Comparison of ENCODE assay signal across 8 cellular contexts in genomic region chr17:49787932-49788442, GRCh38. TPM values are rescaled to one million over a fixed set of nuclear protein-coding genes. Genes with fewer than 3 reads are reported as not detected.
A peak's percentile ranks its signal among the peaks of the same experiment; 100 is the strongest.
DNase-seq lines count a peak whose midpoint lies in the region; ATAC-seq lines count a peak whose summit lies in the region.

No MANE protein-coding gene starts in this region.

- no peaks in the 10 kb centered on the region for H3K9me3 ChIP-seq in muscle layer of colon (ENCODE audit: low read length)

- H3K9me3 Mint-ChIP-seq in central memory CD8-positive, alpha-beta T cell, result no peaks in the 10 kb centered on the region

- no peak for ATAC-seq in central memory CD8-positive, alpha-beta T cell (replicated peaks; ENCODE audit: extremely low read depth, poor library complexity, severe bottlenecking)
- ATAC-seq in HG02938 (IDR thresholded peaks at IDR 0.05; ENCODE audit: unreplicated experiment), result no peak

- peaks cover 55% of the 10 kb centered on the region for H3K4me1 ChIP-seq in muscle layer of colon (ENCODE audit: insufficient read depth, low read length)

- peaks cover 11% of the 10 kb centered on the region for H3K36me3 ChIP-seq in muscle layer of colon (ENCODE audit: insufficient read depth, low read length)

- no peaks in the 10 kb centered on the region for H3K27me3 Mint-ChIP-seq in central memory CD8-positive, alpha-beta T cell

- H3K4me3 Mint-ChIP-seq in central memory CD8-positive, alpha-beta T cell, result peak overlapping the region; percentile 97

- peak overlapping the region; percentile 90 for H3K4me3 ChIP-seq in GM08714 (ENCODE audit: low read length)
- peak overlapping the region; percentile 25 to 81 for H3K4me3 ChIP-seq in muscle layer of colon (ENCODE audit: low read depth in 1 of 2, low read length in 2 of 2)

- peak overlapping the region; percentile 99 for H3K27ac Mint-ChIP-seq in central memory CD8-positive, alpha-beta T cell (ENCODE audit: low read depth)

- peaks cover 46% of the 10 kb centered on the region for H3K4me1 Mint-ChIP-seq in central memory CD8-positive, alpha-beta T cell

- DNase-seq in RPMI7951 (ENCODE audit: low read depth), result peak; percentile 37
- DNase-seq in central memory CD8-positive, alpha-beta T cell (ENCODE audit: low spot score in 2 of 2), result peak in 1 of 2 donors; percentile 25
- no peak for DNase-seq in NCI-H1694 treated with DMSO at 0.1 percent for 48 hours (lab: John Stamatoyannopoulos, UW)
- DNase-seq in OCI-M2 (lab: John Stamatoyannopoulos, UW; ENCODE audit: unreplicated experiment), result no peak
- DNase-seq in NCI-H524 treated with DMSO at 0.1 percent for 48 hours (lab: John Stamatoyannopoulos, UW), result no peak

- peak overlapping the region; percentile 69 for H3K9ac ChIP-seq in muscle layer of colon (ENCODE audit: low read length)

- peaks cover 45% of the 10 kb centered on the region for H3K36me3 Mint-ChIP-seq in central memory CD8-positive, alpha-beta T cell (ENCODE audit: insufficient read depth)

- no peaks in the 10 kb centered on the region for H3K27me3 ChIP-seq in muscle layer of colon (ENCODE audit: control insufficient read depth in 1 of 2, insufficient read depth in 2 of 2, low read length in 2 of 2)

- H3K27ac ChIP-seq in muscle layer of colon (ENCODE audit: low read depth, low read length), result peak overlapping the region; percentile 100

RNA-seq across cellular contexts. Expression of gene KAT7, which starts 0.5 kb away (rescaled TPM):
- 32.6 and 38.1 TPM in 2 replicates for total RNA-seq in RPMI7951 (2014; rRNA removed; shearing (Covaris generic))

RNA-seq across cellular contexts. Expression of gene FAM117A, which starts 24.1 kb away (rescaled TPM):
- 3.5 and 5.3 TPM in 2 replicates for total RNA-seq in RPMI7951 (2014; rRNA removed; shearing (Covaris generic))

RNA-seq across cellular contexts. Expression of gene TAC4, which starts 59.9 kb away (rescaled TPM):
- total RNA-seq in RPMI7951 (2014; rRNA removed; shearing (Covaris generic)), result not detected in 2 replicates
